ENCODE assay signal across 10 cellular contexts in genomic region chr9:107488400-107489143, GRCh38. TPM values are rescaled to one million over a fixed set of nuclear protein-coding genes. Genes with fewer than 3 reads are reported as not detected.
DNase-seq lines count a peak whose midpoint lies in the region; ATAC-seq, FAIRE-seq and TF ChIP-seq lines count a peak whose summit lies in the region.
"Had no signal": no experiment of that assay in that cellular context is flagged by ENCODE, and none has a peak within 500 bp of the region (broad histone marks: within the 10 kb centered on the region; RNA-seq: fewer than 3 reads in every experiment).

No MANE protein-coding gene starts in this region.

- ATAC-seq in HG03442 (IDR thresholded peaks at IDR 0.05; ENCODE audit: unreplicated experiment), result no peak

- peak overlapping the region; percentile 62 for H2AFZ ChIP-seq in endothelial cell of umbilical vein (ENCODE audit: low read depth, low read length)

- H3K9me3 ChIP-seq in SK-N-MC (ENCODE audit: low read depth, low read length), result no peaks in the 10 kb centered on the region
- no peaks in the 10 kb centered on the region for H3K9me3 ChIP-seq in endothelial cell of umbilical vein (replicated peaks; ENCODE audit: control insufficient read depth, insufficient read depth, low read length)

- no peaks in the 10 kb centered on the region for H3K9me3 Mint-ChIP-seq in activated T-cell treated with anti-CD3 and anti-CD28 coated beads, Interleukin-2, amount 50 U/mL, for 24 hours
- H3K9me3 Mint-ChIP-seq in type B pancreatic cell, result no peaks in the 10 kb centered on the region

- H4K20me1 ChIP-seq in endothelial cell of umbilical vein (replicated peaks; ENCODE audit: control insufficient read depth, extremely low read depth, insufficient read depth, low read length), result no peaks in the 10 kb centered on the region

- peak overlapping the region; percentile 79 for H3K4me3 ChIP-seq in SK-N-MC
- peak overlapping the region; percentile 47 to 68 (median 63) for H3K4me3 ChIP-seq in endothelial cell of umbilical vein (replicated peaks in 1 of 3; ENCODE audit: insufficient read depth in 1 of 3, low read depth in 1 of 3, low read length in 3 of 3)

- H3K27ac ChIP-seq in SK-N-MC, result no peak overlapping the region
- no peak overlapping the region for H3K27ac ChIP-seq in endothelial cell of umbilical vein (ENCODE audit: insufficient read depth, low read depth, low read length)

- H3K9ac ChIP-seq in SK-N-MC (ENCODE audit: insufficient read length) (no peak overlapping the region), endothelial cell of umbilical vein (replicated peaks; ENCODE audit: extremely low read depth, insufficient read depth, low read length) (peak overlapping the region; percentile 67)

- peak; percentile 41 for DNase-seq in activated T-cell treated with anti-CD3 and anti-CD28 coated beads, Interleukin-2, amount 50 U/mL, for 24 hours
- DNase-seq in activated T-cell treated with anti-CD3 and anti-CD28 coated beads, Interleukin-2, amount 50 U/mL, for 1 hour, result no peak
- DNase-seq in SK-N-MC (ENCODE audit: low read depth, low spot score) (no peak), endothelial cell of umbilical vein (ENCODE audit: low read depth, low spot score) (peak; percentile 42), mesenteric fat pad (ENCODE audit: low spot score) (peak; percentile 93), type B pancreatic cell (ENCODE audit: extremely low spot score, unreplicated experiment) (peak; percentile 75), D721Med (ENCODE audit: insufficient read length, low spot score) (no peak)

- H3K4me2 ChIP-seq in endothelial cell of umbilical vein (ENCODE audit: insufficient read depth, low read length), result peak overlapping the region; percentile 88

- BruUV-seq in endothelial cell of umbilical vein (replicated peaks; lab: Mats Ljungman, UMichigan), result no TSS peak

- H3K27ac Mint-ChIP-seq in activated T-cell treated with anti-CD3 and anti-CD28 coated beads, Interleukin-2, amount 50 U/mL, for 24 hours, result no peak overlapping the region
- H3K27ac Mint-ChIP-seq in type B pancreatic cell, result peak overlapping the region; percentile 97

- H3K4me3 Mint-ChIP-seq in activated T-cell treated with anti-CD3 and anti-CD28 coated beads, Interleukin-2, amount 50 U/mL, for 24 hours, result peak overlapping the region; percentile 65
- H3K4me3 Mint-ChIP-seq in type B pancreatic cell, result peak overlapping the region; percentile 92

- CTCF ChIA-PET in endothelial cell of umbilical vein (lab: Charles Lee), result interaction anchor here (0.7 to 2.1 kb wide), 13 partner anchors 23 to 1275 kb away, joined by 3 to 10 read pairs (median 4); no protein-coding TSS in a partner anchor

- no peak for FAIRE-seq in endothelial cell of umbilical vein (lab: Jason Lieb, UNC)
- FAIRE-seq in D721Med (lab: Jason Lieb, UNC), result no peak
- FAIRE-seq: colon, GM18507 had no signal

- dilution Hi-C loops in endothelial cell of umbilical vein (cut with MboI; ENCODE audit: extremely low pct_ligation_motif_present, low sequenced_read_pairs), result no loop called here

- peaks cover 75% of the 10 kb centered on the region for H3K27me3 Mint-ChIP-seq in activated T-cell treated with anti-CD3 and anti-CD28 coated beads, Interleukin-2, amount 50 U/mL, for 24 hours
- H3K27me3 Mint-ChIP-seq in type B pancreatic cell, result peaks cover 67% of the 10 kb centered on the region

- TF ChIP-seq CTCF in endothelial cell of umbilical vein (IDR thresholded peaks at IDR 0.05; ENCODE audit: extremely low read depth in 1 of 2, insufficient read depth in 1 of 2, low read depth in 1 of 2, low read length in 2 of 2) (no peak), type B pancreatic cell (conservative IDR thresholded peaks at IDR 0.05) (no peak), D721Med (IDR thresholded peaks at IDR 0.05; ENCODE audit: insufficient read depth, missing control alignments) (no peak)

- no peak for TF ChIP-seq POLR2A in endothelial cell of umbilical vein (IDR thresholded peaks at IDR 0.05; ENCODE audit: low read depth, low read length)

- H3K36me3 ChIP-seq in SK-N-MC (ENCODE audit: insufficient read depth, low read length) (no peaks in the 10 kb centered on the region), endothelial cell of umbilical vein (ENCODE audit: control insufficient read depth in 2 of 2, extremely low read depth in 1 of 2, insufficient read depth in 2 of 2, low read length in 2 of 2) (no peaks in the 10 kb centered on the region)

- H3K36me3 Mint-ChIP-seq in activated T-cell treated with anti-CD3 and anti-CD28 coated beads, Interleukin-2, amount 50 U/mL, for 24 hours (ENCODE audit: low read depth), result no peaks in the 10 kb centered on the region
- peaks cover 16% of the 10 kb centered on the region for H3K36me3 Mint-ChIP-seq in type B pancreatic cell

- H3K9me1 ChIP-seq in endothelial cell of umbilical vein (replicated peaks; ENCODE audit: control insufficient read depth, extremely low read depth, insufficient read depth, low read length), result no peaks in the 10 kb centered on the region

- H3K4me1 Mint-ChIP-seq in activated T-cell treated with anti-CD3 and anti-CD28 coated beads, Interleukin-2, amount 50 U/mL, for 24 hours (ENCODE audit: low read depth), result peaks cover 20% of the 10 kb centered on the region
- H3K4me1 Mint-ChIP-seq in type B pancreatic cell (ENCODE audit: unreplicated experiment), result peaks cover 15% of the 10 kb centered on the region

- intact Hi-C loops in endothelial cell of umbilical vein (cut with micrococcal nuclease), result loop anchor here (1.0 to 10.0 kb wide), 8 partner anchors 60 to 1626 kb away; partner anchors contain the start of gene TMEM245

- H3K79me2 ChIP-seq in endothelial cell of umbilical vein (ENCODE audit: control insufficient read depth, insufficient read depth, low read length), result no peaks in the 10 kb centered on the region

- peaks cover 19% of the 10 kb centered on the region for H3K4me1 ChIP-seq in endothelial cell of umbilical vein (ENCODE audit: control insufficient read depth, extremely low read depth, insufficient read depth, low read length)

- POLR2A ChIA-PET in endothelial cell of umbilical vein (lab: Charles Lee), result interaction anchor here (0.7 to 1.1 kb wide), 2 partner anchors 150 to 207 kb away, joined by 3 to 4 read pairs; no protein-coding TSS in a partner anchor

- H3K27me3 ChIP-seq in endothelial cell of umbilical vein (ENCODE audit: control insufficient read depth in 2 of 2, insufficient read depth in 2 of 2, low read length in 2 of 2), result peaks cover 8 to 22% of the 10 kb centered on the region in 2 experiments

TF ChIP-seq in endothelial cell of umbilical vein, 7 proteins besides CTCF, POLR2A, EP300 and RAD21:
- TF ChIP-seq JUN (IDR thresholded peaks at IDR 0.05; ENCODE audit: borderline replicate concordance, insufficient read depth, insufficient read length, low read depth) (no peak), EZH2 (IDR thresholded peaks at IDR 0.05; ENCODE audit: borderline replicate concordance, low read depth, low read length, severe bottlenecking) (peak; percentile 93), MYC (IDR thresholded peaks at IDR 0.05; ENCODE audit: low read depth, low read length) (no peak), GATA2 (IDR thresholded peaks at IDR 0.05; ENCODE audit: insufficient read depth, insufficient read length, low read depth, low read length) (no peak), MAX (IDR thresholded peaks at IDR 0.05; ENCODE audit: insufficient read depth, insufficient read length) (no peak), POLR2AphosphoS5 (IDR thresholded peaks at IDR 0.05; ENCODE audit: insufficient read depth, low read depth, low read length) (no peak), FOS (IDR thresholded peaks at IDR 0.05; ENCODE audit: borderline replicate concordance, insufficient read depth, low read length) (no peak)

RNA-seq across cellular contexts. Expression of gene KLF4, which starts 1.0 kb away (rescaled TPM):
- total RNA-seq in endothelial cell of umbilical vein, result 1.5 and 3.8 TPM in 2 replicates
- 2.4 and 2.7 TPM in 2 replicates for polyA plus RNA-seq in endothelial cell of umbilical vein
- polyA plus RNA-seq in endothelial cell of umbilical vein (2011; cell fraction: cytosol; rRNA removed), result 1.2 and 2.8 TPM in 2 replicates
- polyA plus RNA-seq in endothelial cell of umbilical vein (2011; cell fraction: nucleus; rRNA removed), result 18.1 and 22.2 TPM in 2 replicates
- polyA plus RNA-seq in endothelial cell of umbilical vein (2012), result 1.5 and 4.1 TPM in 2 replicates
- 2.0 and 2.1 TPM in 2 replicates for polyA minus RNA-seq in endothelial cell of umbilical vein
- polyA minus RNA-seq in endothelial cell of umbilical vein (2011; cell fraction: cytosol; rRNA and poly(A)+ RNA removed), result 29.9 TPM
- 10.1 and 26.4 TPM in 2 replicates for polyA minus RNA-seq in endothelial cell of umbilical vein (2011; cell fraction: nucleus; rRNA and poly(A)+ RNA removed)
- 386 TPM for total RNA-seq in mesenteric fat pad
- 49.5 and 136 TPM in 2 replicates for total RNA-seq in type B pancreatic cell (ENCODE audit: low replicate concordance)

Comparison
In these comparisons a context has a peak if more than half of its experiments do, and no peak if none do; other contexts are left out.
1. DNase-seq: peak in activated T-cell treated with anti-CD3 and anti-CD28 coated beads, Interleukin-2, amount 50 U/mL, for 24 hours (single experiment), endothelial cell of umbilical vein (single experiment), mesenteric fat pad (single experiment) and type B pancreatic cell (single experiment); none in activated T-cell treated with anti-CD3 and anti-CD28 coated beads, Interleukin-2, amount 50 U/mL, for 1 hour (single experiment), SK-N-MC (single experiment) and D721Med (single experiment).
2. RNA of gene KLF4, which starts 1.0 kb away (total RNA-seq): 386 TPM in mesenteric fat pad (single experiment) and 49.5 to 136 TPM in type B pancreatic cell; 1.5 to 3.8 TPM in endothelial cell of umbilical vein; every median in the first group is over 10 times any median in the second.